23 cellular contexts compared by ENCODE assay signal in the genomic region with DNA sequence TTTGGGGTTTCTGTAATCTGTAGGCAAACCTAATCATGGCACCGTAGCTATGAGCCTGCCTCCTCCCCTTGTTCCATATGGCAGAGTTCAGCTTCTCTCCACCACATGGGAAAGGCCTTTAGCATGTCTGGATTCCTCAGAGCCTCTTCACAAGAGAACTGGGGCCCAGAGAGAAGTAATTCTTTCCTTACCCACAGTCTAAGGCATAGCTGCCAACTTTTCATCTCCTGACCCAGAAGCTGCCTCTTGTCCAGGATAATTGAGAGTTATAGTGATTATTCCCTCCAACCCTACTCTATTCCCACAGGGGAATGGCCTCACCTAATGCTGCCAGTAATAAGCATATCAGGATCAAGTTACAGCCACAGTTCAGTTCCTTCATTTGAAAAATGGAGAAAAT.
DNase-seq lines count a peak whose midpoint lies in the region; TF ChIP-seq lines count a peak whose summit lies in the region.
"Had no signal": no experiment of that assay in that cellular context is flagged by ENCODE, and none has a peak within 500 bp of the region (broad histone marks: within the 10 kb centered on the region; RNA-seq: fewer than 3 reads in every experiment).

No MANE protein-coding gene starts in this region.

- H3K9me3 ChIP-seq in SK-N-SH, result peaks cover 3% of the 10 kb centered on the region; the same call in 1 of the 2 replicates

- POLR2A ChIA-PET in SK-N-SH (lab: Yijun Ruan, JAX), result interaction anchor here (0.6 kb wide), 1 partner anchor 54 kb away, joined by 3 read pairs; no protein-coding TSS in a partner anchor

- no peak overlapping the region for H3K4me3 ChIP-seq in SK-N-SH (ENCODE audit: low read depth in 2 of 2, low read length in 1 of 2)
- H3K4me3 ChIP-seq: BLaER1, GM23338 had no signal

- H3F3A ChIP-seq in SK-N-SH (replicated peaks; ENCODE audit: insufficient read depth), result no peaks in the 10 kb centered on the region

- 20% methylated on average over 1 of the region's 1 CpG for WGBS in SK-N-SH (ENCODE audit: low lambda C conversion rate)

- no peaks in the 10 kb centered on the region for H3K4me1 ChIP-seq in SK-N-SH (ENCODE audit: control insufficient read depth in 1 of 2, insufficient read depth in 2 of 2, low read depth in 1 of 2, low read length in 1 of 2)
- H3K4me1 ChIP-seq: BLaER1 had no signal

- H3K4me2 ChIP-seq in SK-N-SH, result no peak overlapping the region
- H3K4me2 ChIP-seq: BLaER1, GM23338 had no signal

- no peak for TF ChIP-seq EP300 in SK-N-SH (IDR thresholded peaks at IDR 0.05; ENCODE audit: borderline replicate concordance in 1 of 2, low read depth in 1 of 2, low read length in 1 of 2)

- DNase-seq in NCI-H2107 treated with DMSO at 0.1 percent for 48 hours (lab: John Stamatoyannopoulos, UW; ENCODE audit: unreplicated experiment) (peak; percentile 74), NCI-H2107 (lab: John Stamatoyannopoulos, UW) (no peak), NCI-H2171 (lab: John Stamatoyannopoulos, UW) (peak; percentile 44), SK-N-DZ (ENCODE audit: low spot score) (peak; percentile 1), fibroblast of gingiva (ENCODE audit: low read depth) (peak; percentile 81), inferior parietal cortex (ENCODE audit: extremely low spot score) (no peak), SK-N-SH (no peak), G401 (ENCODE audit: low spot score) (no peak)
- DNase-seq: CD4-positive, CD25-positive, alpha-beta regulatory T cell; DMS53; H9; HFFc6; KBM-7; MV-4-11; NCI-H1105 treated with DMSO at 0.1 percent for 48 hours; NCI-H146; NCI-H1930; NCI-H524 treated with DMSO at 0.1 percent for 48 hours; SIG-M5; T-cell had no signal

- no peaks in the 10 kb centered on the region for H3K9me2 ChIP-seq in SK-N-SH

- no peak overlapping the region for H3K9ac ChIP-seq in SK-N-SH
- H3K9ac ChIP-seq: BLaER1 had no signal

- no peaks in the 10 kb centered on the region for H3K36me3 ChIP-seq in SK-N-SH (replicated peaks in 1 of 2; ENCODE audit: control insufficient read depth in 1 of 2, insufficient read depth in 2 of 2, low read length in 1 of 2)
- H3K36me3 ChIP-seq: BLaER1 had no signal

- no peaks in the 10 kb centered on the region for H3K27me3 ChIP-seq in SK-N-SH (ENCODE audit: insufficient read depth)
- H3K27me3 ChIP-seq: BLaER1 had no signal

- H3K27ac ChIP-seq in SK-N-SH (ENCODE audit: low read depth in 2 of 2, low read length in 1 of 2), result no peak overlapping the region
- H3K27ac ChIP-seq: 22Rv1, BLaER1 had no signal

- no peak for TF ChIP-seq RAD21 in SK-N-SH (IDR thresholded peaks at IDR 0.05; ENCODE audit: low read length)

- no peaks in the 10 kb centered on the region for H3K79me2 ChIP-seq in SK-N-SH (ENCODE audit: insufficient read depth)

- no peaks in the 10 kb centered on the region for H4K20me1 ChIP-seq in SK-N-SH (ENCODE audit: insufficient read depth)
- H4K20me1 ChIP-seq: BLaER1 had no signal

- CTCF ChIA-PET in SK-N-SH (lab: Yijun Ruan, JAX), result no interaction called here

- TF ChIP-seq CTCF in SK-N-SH (IDR thresholded peaks at IDR 0.05), result no peak

- in situ Hi-C loops in G401 (cut with HindIII; ENCODE audit: low sequenced_read_pairs), result no loop called here

- H2AFZ ChIP-seq in SK-N-SH (ENCODE audit: low read depth), result no peak overlapping the region
- H2AFZ ChIP-seq: GM23338 had no signal

TF ChIP-seq in SK-N-SH, 30 proteins besides CTCF, POLR2A, EP300 and RAD21:
- TF ChIP-seq RXRA (IDR thresholded peaks at IDR 0.05; ENCODE audit: borderline replicate concordance, low read depth) (no peak), MXI1 (IDR thresholded peaks at IDR 0.05; ENCODE audit: low read depth, low read length) (no peak), MEF2A (IDR thresholded peaks at IDR 0.05; ENCODE audit: borderline replicate concordance, low read depth) (no peak), SIN3A (IDR thresholded peaks at IDR 0.05; ENCODE audit: borderline replicate concordance, low read depth, low read length) (no peak), NRF1 (IDR thresholded peaks at IDR 0.05; ENCODE audit: low read depth, low read length) (no peak), RFX5 (IDR thresholded peaks at IDR 0.05; ENCODE audit: low read length) (no peak)
- TF ChIP-seq, protein P1, sequence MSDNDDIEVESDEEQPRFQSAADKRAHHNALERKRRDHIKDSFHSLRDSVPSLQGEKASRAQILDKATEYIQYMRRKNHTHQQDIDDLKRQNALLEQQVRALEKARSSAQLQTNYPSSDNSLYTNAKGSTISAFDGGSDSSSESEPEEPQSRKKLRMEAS (IDR thresholded peaks at IDR 0.05; ENCODE audit: low read depth), result no peak
- TF ChIP-seq, protein P2, sequence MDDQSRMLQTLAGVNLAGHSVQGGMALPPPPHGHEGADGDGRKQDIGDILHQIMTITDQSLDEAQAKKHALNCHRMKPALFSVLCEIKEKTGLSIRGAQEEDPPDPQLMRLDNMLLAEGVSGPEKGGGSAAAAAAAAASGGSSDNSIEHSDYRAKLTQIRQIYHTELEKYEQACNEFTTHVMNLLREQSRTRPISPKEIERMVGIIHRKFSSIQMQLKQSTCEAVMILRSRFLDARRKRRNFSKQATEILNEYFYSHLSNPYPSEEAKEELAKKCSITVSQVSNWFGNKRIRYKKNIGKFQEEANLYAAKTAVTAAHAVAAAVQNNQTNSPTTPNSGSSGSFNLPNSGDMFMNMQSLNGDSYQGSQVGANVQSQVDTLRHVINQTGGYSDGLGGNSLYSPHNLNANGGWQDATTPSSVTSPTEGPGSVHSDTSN (IDR thresholded peaks at IDR 0.05), result no peak

Comparison
In these comparisons a context has a peak if more than half of its experiments do, and no peak if none do; other contexts are left out.
1. DNase-seq: peak in NCI-H2107 treated with DMSO at 0.1 percent for 48 hours (single experiment), NCI-H2171 (single experiment), SK-N-DZ (single experiment) and fibroblast of gingiva (single experiment); none in NCI-H2107 (single experiment), inferior parietal cortex (single experiment), SK-N-SH (single experiment) and G401 (single experiment).